ENCODE assay signal across 8 cellular contexts in the genomic region with DNA sequence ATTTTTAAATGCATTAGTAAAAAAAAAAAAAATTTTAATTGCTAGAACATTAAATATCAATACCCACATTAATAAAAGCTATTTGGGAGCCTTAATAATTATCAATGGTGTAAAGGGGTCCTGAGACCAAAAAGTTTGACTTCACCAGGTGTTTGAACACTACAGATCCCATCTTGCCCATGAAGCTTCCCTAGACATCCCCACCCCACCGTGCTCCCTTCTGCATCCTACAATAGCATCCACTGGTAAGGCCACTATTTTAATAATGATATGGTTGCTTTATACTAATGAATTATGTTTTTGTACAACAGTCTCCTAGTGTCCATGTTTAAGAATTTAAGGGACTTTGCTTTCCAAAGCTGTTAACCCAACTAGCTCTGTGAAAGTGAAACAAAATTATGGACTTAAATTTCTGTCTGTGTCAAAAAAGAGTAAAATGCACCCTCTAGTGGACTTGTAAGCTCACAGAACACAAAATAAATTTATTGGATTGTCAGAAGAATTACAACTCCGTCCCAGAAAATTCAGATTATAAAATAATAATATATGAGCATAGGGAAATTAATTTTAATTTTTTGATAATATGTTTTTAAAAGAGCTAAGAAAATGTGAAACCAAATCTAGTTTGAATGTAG.
DNase-seq lines count a peak whose midpoint lies in the region; ATAC-seq and TF ChIP-seq lines count a peak whose summit lies in the region.

No MANE protein-coding gene starts in this region.

- intact Hi-C loops in activated T-helper 2 cell treated with anti-CD3 and anti-CD28 coated beads, Interferon-gamma antibody, Interleukin-2, Interleukin-4, amounts not matched to agents 10 μg/mL and 5 μg/mL and 100 μg/mL, durations not matched to agents 14 hours and 24 hours and 36 hours (cut with micrococcal nuclease), result no loop called here

- no peaks in the 10 kb centered on the region for H3K9me3 Mint-ChIP-seq in activated T-helper 2 cell treated with anti-CD3 and anti-CD28 coated beads, Interferon-gamma antibody, Interleukin-2, Interleukin-4, amounts not matched to agents 10 μg/mL and 5 μg/mL and 100 μg/mL, durations not matched to agents 14 hours and 24 hours and 36 hours

- H3K4me1 ChIP-seq in skeletal muscle satellite cell (ENCODE audit: control insufficient read depth, insufficient read depth, low read length), result peaks cover 3% of the 10 kb centered on the region

- H3K4me2 ChIP-seq in skeletal muscle satellite cell (ENCODE audit: low read length), result peak overlapping the region; percentile 45

- H3K27ac ChIP-seq in C4-2B, result no peak overlapping the region

- no peak overlapping the region for H3K4me3 ChIP-seq in epithelial cell of esophagus (ENCODE audit: low read length)
- peak overlapping the region; percentile 27 for H3K4me3 ChIP-seq in skeletal muscle satellite cell (ENCODE audit: low read length)

- peaks cover 2% of the 10 kb centered on the region for H3K4me1 Mint-ChIP-seq in activated T-helper 2 cell treated with anti-CD3 and anti-CD28 coated beads, Interferon-gamma antibody, Interleukin-2, Interleukin-4, amounts not matched to agents 10 μg/mL and 5 μg/mL and 100 μg/mL, durations not matched to agents 14 hours and 24 hours and 36 hours (ENCODE audit: low read depth)

- no peak overlapping the region for H3K9ac ChIP-seq in skeletal muscle satellite cell (ENCODE audit: low read depth, low read length)

- H3K27me3 Mint-ChIP-seq in activated T-helper 2 cell treated with anti-CD3 and anti-CD28 coated beads, Interferon-gamma antibody, Interleukin-2, Interleukin-4, amounts not matched to agents 10 μg/mL and 5 μg/mL and 100 μg/mL, durations not matched to agents 14 hours and 24 hours and 36 hours (ENCODE audit: low read depth), result peaks cover 8% of the 10 kb centered on the region

- no peaks in the 10 kb centered on the region for H3K27me3 ChIP-seq in skeletal muscle satellite cell (ENCODE audit: control insufficient read depth, insufficient read depth, low read length)

- no peaks in the 10 kb centered on the region for H3K9me3 ChIP-seq in skeletal muscle satellite cell (replicated peaks; ENCODE audit: low read length)

- ATAC-seq in GM21528 (IDR thresholded peaks at IDR 0.05; ENCODE audit: low FRiP score, unreplicated experiment) (peak; percentile 58), HG03139 (IDR thresholded peaks at IDR 0.05; ENCODE audit: unreplicated experiment) (no peak), HG03521 (IDR thresholded peaks at IDR 0.05; ENCODE audit: unreplicated experiment) (no peak)

- H3K36me3 ChIP-seq in skeletal muscle satellite cell (ENCODE audit: insufficient read depth, low read length), result no peaks in the 10 kb centered on the region

- peak; percentile 71 for TF ChIP-seq CTCF in C4-2B (conservative IDR thresholded peaks at IDR 0.05)
- peak; percentile 42 for TF ChIP-seq CTCF in epithelial cell of esophagus (IDR thresholded peaks at IDR 0.05; ENCODE audit: insufficient read depth, low read depth, low read length, missing control alignments)

- DNase-seq in NOMO-1 treated with DMSO at 0.1 percent for 48 hours (lab: John Stamatoyannopoulos, UW; ENCODE audit: unreplicated experiment) (peak; percentile 54), epithelial cell of esophagus (ENCODE audit: low read depth) (peak; percentile 40)
- no peak for DNase-seq in activated T-helper 2 cell treated with anti-CD3 and anti-CD28 coated beads, Interferon-gamma antibody, Interleukin-2, Interleukin-4, amounts not matched to agents 10 μg/mL and 5 μg/mL and 100 μg/mL, durations not matched to agents 14 hours and 24 hours and 36 hours (ENCODE audit: low spot score)

- H3K36me3 Mint-ChIP-seq in activated T-helper 2 cell treated with anti-CD3 and anti-CD28 coated beads, Interferon-gamma antibody, Interleukin-2, Interleukin-4, amounts not matched to agents 10 μg/mL and 5 μg/mL and 100 μg/mL, durations not matched to agents 14 hours and 24 hours and 36 hours (ENCODE audit: low read depth), result no peaks in the 10 kb centered on the region

- no peak overlapping the region for H3K4me3 Mint-ChIP-seq in activated T-helper 2 cell treated with anti-CD3 and anti-CD28 coated beads, Interferon-gamma antibody, Interleukin-2, Interleukin-4, amounts not matched to agents 10 μg/mL and 5 μg/mL and 100 μg/mL, durations not matched to agents 14 hours and 24 hours and 36 hours (ENCODE audit: low read depth)

- H3K27ac Mint-ChIP-seq in activated T-helper 2 cell treated with anti-CD3 and anti-CD28 coated beads, Interferon-gamma antibody, Interleukin-2, Interleukin-4, amounts not matched to agents 10 μg/mL and 5 μg/mL and 100 μg/mL, durations not matched to agents 14 hours and 24 hours and 36 hours, result no peak overlapping the region
